Comparison of ENCODE assay signal across 27 cellular contexts in genomic region chr22:48347311-48347710, GRCh38.
"Had no signal": no experiment of that assay in that cellular context is flagged by ENCODE, and none has a peak within 500 bp of the region (broad histone marks: within the 10 kb centered on the region; RNA-seq: fewer than 3 reads in every experiment).

No MANE protein-coding gene starts in this region.

- H3K36me3 ChIP-seq: brain microvascular endothelial cell, colonic mucosa, esophagus squamous epithelium, gastroesophageal sphincter had no signal

- H3K4me1 ChIP-seq: colonic mucosa, esophagus squamous epithelium, gastroesophageal sphincter had no signal

- H3K9me3 ChIP-seq: colonic mucosa, esophagus squamous epithelium, gastroesophageal sphincter had no signal

- H3K27me3 ChIP-seq: brain microvascular endothelial cell, colonic mucosa had no signal

- DNase-seq: activated CD4-positive, alpha-beta memory T cell treated with anti-CD3 and anti-CD28 coated beads for 36 hours; activated CD4-positive, alpha-beta T cell treated with anti-CD3 and anti-CD28 coated beads for 36 hours; activated CD4-positive, alpha-beta T cell treated with anti-CD3 and anti-CD28 coated beads, Interleukin-2, amount 10 ng/mL, durations not matched to agents 24 days and 14 days; activated CD4-positive, CD25-positive, alpha-beta regulatory T cell; activated CD4-positive, CD25-positive, alpha-beta regulatory T cell treated with anti-CD3 and anti-CD28 coated beads, Interleukin-2, amount 50 U/mL, for 72 hours; activated CD8-positive, alpha-beta memory T cell treated with anti-CD3 and anti-CD28 coated beads, Interleukin-2, amount 10 ng/mL, durations not matched to agents 7 days and 5 days; activated CD8-positive, alpha-beta memory T cell treated with anti-CD3 and anti-CD28 coated beads, Interleukin-2, amount 50 U/mL, for 4 hours; activated CD8-positive, alpha-beta T cell treated with anti-CD3 and anti-CD28 coated beads, Interleukin-2, amount 10 ng/mL, durations not matched to agents 7 days and 5 days; activated gamma-delta T cell treated with Interleukin-2 at 50 U/mL for 16 hours; activated naive CD4-positive, alpha-beta T cell treated with anti-CD3 and anti-CD28 coated beads, Interleukin-2, amount 50 U/mL, for 16 hours; activated naive CD4-positive, alpha-beta T cell treated with Interleukin-2 at 50 U/mL for 16 hours; activated T-cell treated with anti-CD3 and anti-CD28 coated beads, Interleukin-2, amount 50 U/mL, for 1 hour; activated T-cell treated with anti-CD3 and anti-CD28 coated beads, Interleukin-2, amount 50 U/mL, for 48 hours; amniotic stem cell; brain microvascular endothelial cell; caudate nucleus; colonic mucosa; effector CD8-positive, alpha-beta T cell; esophagus squamous epithelium; foreskin melanocyte; T-helper 2 cell had no signal

- H3K27ac ChIP-seq: brain microvascular endothelial cell, colonic mucosa, epithelial cell of prostate, esophagus squamous epithelium, gastroesophageal sphincter had no signal

- ATAC-seq: activated CD4-positive, alpha-beta T cell treated with anti-CD3 and anti-CD28 coated beads for 36 hours; activated CD8-positive, alpha-beta memory T cell treated with anti-CD3 and anti-CD28 coated beads, Interleukin-2, amount 10 ng/mL, durations not matched to agents 7 days and 5 days; activated CD8-positive, alpha-beta T cell treated with anti-CD3 and anti-CD28 coated beads, Interleukin-2, amount 10 ng/mL, durations not matched to agents 7 days and 5 days; gastroesophageal sphincter had no signal

- FAIRE-seq: astrocyte, bronchial epithelial cell, endometrium, endothelial cell of umbilical vein had no signal

- H3K4me3 ChIP-seq: colonic mucosa, esophagus squamous epithelium, gastroesophageal sphincter had no signal
